1 cellular context compared by ENCODE assay signal in genomic region chr21:42125571-42126544, GRCh38.
TF ChIP-seq lines count a peak whose summit lies in the region.

No MANE protein-coding gene starts in this region.

TF ChIP-seq in GM12878, 131 proteins besides CTCF, POLR2A, EP300 and RAD21 (continued from another document):
- TF ChIP-seq PKNOX1 (IDR thresholded peaks at IDR 0.05): no peak
- TF ChIP-seq MYB (IDR thresholded peaks at IDR 0.05; ENCODE audit: borderline replicate concordance, low read depth, low read length): no peak
- TF ChIP-seq POU2F2 (IDR thresholded peaks at IDR 0.05; ENCODE audit: borderline replicate concordance, low read depth, low read length): no peak
- no peak for TF ChIP-seq LARP7 (IDR thresholded peaks at IDR 0.05)
- TF ChIP-seq ZNF24 (IDR thresholded peaks at IDR 0.05): no peak
- no peak for TF ChIP-seq ESRRA (IDR thresholded peaks at IDR 0.05; ENCODE audit: low read length)
- no peak for TF ChIP-seq HSF1 (IDR thresholded peaks at IDR 0.05; ENCODE audit: low read depth, low read length)
